ENCODE assay signal across 10 cellular contexts in the genomic region with DNA sequence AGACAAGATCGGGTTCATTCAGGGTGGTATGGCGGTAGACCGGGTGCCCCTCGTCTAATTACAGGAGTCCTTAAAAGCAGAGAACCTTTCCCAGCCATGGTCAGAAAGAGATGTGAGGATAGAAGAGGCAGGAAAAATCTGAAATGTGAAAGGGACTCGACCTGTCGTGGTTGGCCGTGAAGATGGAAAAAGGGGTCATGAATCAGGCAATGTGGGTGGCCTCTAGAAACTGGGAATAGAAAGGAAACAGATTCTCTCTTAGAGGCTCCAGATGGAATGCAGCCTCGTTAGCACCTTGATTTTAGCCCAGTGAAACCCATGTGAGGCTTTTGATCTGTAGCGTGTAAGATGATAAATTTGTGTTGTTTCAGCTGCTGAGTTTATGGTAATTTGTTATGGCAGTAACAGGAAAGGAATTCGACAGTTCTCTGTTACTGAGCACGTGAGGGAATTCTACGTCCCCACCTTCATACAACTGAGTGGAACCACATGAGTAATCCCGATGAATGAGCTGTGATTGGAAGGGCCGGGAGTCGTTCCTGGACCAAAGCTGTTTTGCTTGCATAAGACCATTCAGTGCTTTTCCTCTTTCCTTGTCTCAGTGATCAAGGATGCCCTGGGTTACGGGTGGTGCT. TPM values are rescaled to one million over a fixed set of nuclear protein-coding genes. Genes with fewer than 3 reads are reported as not detected.
DNase-seq lines count a peak whose midpoint lies in the region; ATAC-seq and TF ChIP-seq lines count a peak whose summit lies in the region.
"Had no signal": no experiment of that assay in that cellular context is flagged by ENCODE, and none has a peak within 500 bp of the region (broad histone marks: within the 10 kb centered on the region; RNA-seq: fewer than 3 reads in every experiment).

No MANE protein-coding gene starts in this region.

- dilution Hi-C loops in mammary epithelial cell (cut with HindIII; ENCODE audit: low sequenced_read_pairs) = no loop called here

- no peaks in the 10 kb centered on the region for H3K9me3 ChIP-seq in mammary epithelial cell (replicated peaks; ENCODE audit: insufficient read depth, low read length)

- no peak overlapping the region for H3K9ac ChIP-seq in mammary epithelial cell (ENCODE audit: insufficient read depth, low read length)

- H3K4me3 ChIP-seq in AG09309 (ENCODE audit: control insufficient read depth, low read depth, low read length) (no peak overlapping the region), mammary epithelial cell (replicated peaks in 1 of 3; ENCODE audit: insufficient read depth in 1 of 3, low read depth in 2 of 3, low read length in 3 of 3) (no peak overlapping the region)

- no peak for ATAC-seq in GM19397 (IDR thresholded peaks at IDR 0.05; ENCODE audit: unreplicated experiment)

- CTCF ChIA-PET in mammary epithelial cell (lab: Charles Lee; ENCODE audit: low non-redundant PET) = no interaction called here

- H4K20me1 ChIP-seq in mammary epithelial cell (ENCODE audit: insufficient read depth, low read length) = no peaks in the 10 kb centered on the region

- no peak for TF ChIP-seq EP300 in Ishikawa (IDR thresholded peaks at IDR 0.05; ENCODE audit: borderline replicate concordance)

- H3K79me2 ChIP-seq in mammary epithelial cell (ENCODE audit: insufficient read depth, low read length) = no peaks in the 10 kb centered on the region

- peak; percentile 69 for DNase-seq in AG09309 (ENCODE audit: low read depth)
- peak; percentile 63 for DNase-seq in mammary epithelial cell
- peak; percentile 78 for DNase-seq in left kidney (ENCODE audit: low read depth, low spot score)
- DNase-seq in Kasumi-1 (lab: John Stamatoyannopoulos, UW) = no peak
- DNase-seq in stimulated activated CD8-positive, alpha-beta memory T cell treated with anti-CD3 and anti-CD28 coated beads, Interleukin-4, amount 100 ng/mL, for 48 hours = no peak
- DNase-seq in NCI-H345 treated with DMSO at 0.1 percent for 48 hours (lab: John Stamatoyannopoulos, UW; ENCODE audit: unreplicated experiment) = no peak
- DNase-seq: activated CD8-positive, alpha-beta memory T cell treated with anti-CD3 and anti-CD28 coated beads, Interleukin-2, amount 50 U/mL, for 48 hours; kidney had no signal

- no peak overlapping the region for H3K27ac ChIP-seq in mammary epithelial cell (ENCODE audit: insufficient read depth, low read depth, low read length)

- no peak overlapping the region for H2AFZ ChIP-seq in mammary epithelial cell (ENCODE audit: low read depth, low read length)

- intact Hi-C loops in mammary epithelial cell (cut with micrococcal nuclease) = no loop called here

- no peak overlapping the region for H3K4me2 ChIP-seq in mammary epithelial cell (ENCODE audit: insufficient read depth, low read depth, low read length)

- no peaks in the 10 kb centered on the region for H3K4me1 ChIP-seq in mammary epithelial cell (ENCODE audit: insufficient read depth, low read length)

- no peaks in the 10 kb centered on the region for H3K36me3 ChIP-seq in mammary epithelial cell (ENCODE audit: insufficient read depth, low read length)

- WGBS in mammary epithelial cell (ENCODE audit: low coverage, missing lambda C conversion rate) = 65% methylated on average over 16 of the region's 16 CpGs

- no peak for TF ChIP-seq CTCF in AG09309 (IDR thresholded peaks at IDR 0.05; ENCODE audit: control insufficient read depth, insufficient read depth, low read depth, low read length, missing control alignments)
- no peak for TF ChIP-seq CTCF in mammary epithelial cell (conservative IDR thresholded peaks at IDR 0.05 in 1 of 2, IDR thresholded peaks at IDR 0.05 in 1 of 2; ENCODE audit: extremely low read depth in 1 of 2, insufficient read depth in 1 of 2, low read depth in 1 of 2, low read length in 2 of 2)

- no peaks in the 10 kb centered on the region for H3K27me3 ChIP-seq in mammary epithelial cell (ENCODE audit: insufficient read depth, low read length)

- no TSS peak for BruUV-seq in mammary epithelial cell (replicated peaks; lab: Mats Ljungman, UMichigan)

- no peak for TF ChIP-seq RAD21 in Ishikawa (IDR thresholded peaks at IDR 0.05; ENCODE audit: low read depth)

- in situ Hi-C loops in mammary epithelial cell (cut with MboI; ENCODE audit: low sequenced_read_pairs in 2 of 2) = loop anchor here in 1 of 2 donors (10.0 kb wide), 1 partner anchor 188 kb away; no protein-coding TSS in a partner anchor

TF ChIP-seq in Ishikawa, 13 proteins besides CTCF, POLR2A, EP300 and RAD21:
- TF ChIP-seq CEBPB (IDR thresholded peaks at IDR 0.05) = no peak
- TF ChIP-seq ZBTB7A (IDR thresholded peaks at IDR 0.05; ENCODE audit: low read depth) = no peak
- TF ChIP-seq MAX (IDR thresholded peaks at IDR 0.05) = 0 out of 2 replicates have a peak, but pooled peaks have one; percentile 30
- TF ChIP-seq, protein P1, sequence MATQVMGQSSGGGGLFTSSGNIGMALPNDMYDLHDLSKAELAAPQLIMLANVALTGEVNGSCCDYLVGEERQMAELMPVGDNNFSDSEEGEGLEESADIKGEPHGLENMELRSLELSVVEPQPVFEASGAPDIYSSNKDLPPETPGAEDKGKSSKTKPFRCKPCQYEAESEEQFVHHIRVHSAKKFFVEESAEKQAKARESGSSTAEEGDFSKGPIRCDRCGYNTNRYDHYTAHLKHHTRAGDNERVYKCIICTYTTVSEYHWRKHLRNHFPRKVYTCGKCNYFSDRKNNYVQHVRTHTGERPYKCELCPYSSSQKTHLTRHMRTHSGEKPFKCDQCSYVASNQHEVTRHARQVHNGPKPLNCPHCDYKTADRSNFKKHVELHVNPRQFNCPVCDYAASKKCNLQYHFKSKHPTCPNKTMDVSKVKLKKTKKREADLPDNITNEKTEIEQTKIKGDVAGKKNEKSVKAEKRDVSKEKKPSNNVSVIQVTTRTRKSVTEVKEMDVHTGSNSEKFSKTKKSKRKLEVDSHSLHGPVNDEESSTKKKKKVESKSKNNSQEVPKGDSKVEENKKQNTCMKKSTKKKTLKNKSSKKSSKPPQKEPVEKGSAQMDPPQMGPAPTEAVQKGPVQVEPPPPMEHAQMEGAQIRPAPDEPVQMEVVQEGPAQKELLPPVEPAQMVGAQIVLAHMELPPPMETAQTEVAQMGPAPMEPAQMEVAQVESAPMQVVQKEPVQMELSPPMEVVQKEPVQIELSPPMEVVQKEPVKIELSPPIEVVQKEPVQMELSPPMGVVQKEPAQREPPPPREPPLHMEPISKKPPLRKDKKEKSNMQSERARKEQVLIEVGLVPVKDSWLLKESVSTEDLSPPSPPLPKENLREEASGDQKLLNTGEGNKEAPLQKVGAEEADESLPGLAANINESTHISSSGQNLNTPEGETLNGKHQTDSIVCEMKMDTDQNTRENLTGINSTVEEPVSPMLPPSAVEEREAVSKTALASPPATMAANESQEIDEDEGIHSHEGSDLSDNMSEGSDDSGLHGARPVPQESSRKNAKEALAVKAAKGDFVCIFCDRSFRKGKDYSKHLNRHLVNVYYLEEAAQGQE (IDR thresholded peaks at IDR 0.05; ENCODE audit: low read depth) = no peak
- TF ChIP-seq TAF1 (IDR thresholded peaks at IDR 0.05; ENCODE audit: low read depth) = no peak
- TF ChIP-seq NFIC (IDR thresholded peaks at IDR 0.05) = no peak
- TF ChIP-seq CREB1 (IDR thresholded peaks at IDR 0.05; ENCODE audit: low read depth) = no peak
- TF ChIP-seq, protein P2, sequence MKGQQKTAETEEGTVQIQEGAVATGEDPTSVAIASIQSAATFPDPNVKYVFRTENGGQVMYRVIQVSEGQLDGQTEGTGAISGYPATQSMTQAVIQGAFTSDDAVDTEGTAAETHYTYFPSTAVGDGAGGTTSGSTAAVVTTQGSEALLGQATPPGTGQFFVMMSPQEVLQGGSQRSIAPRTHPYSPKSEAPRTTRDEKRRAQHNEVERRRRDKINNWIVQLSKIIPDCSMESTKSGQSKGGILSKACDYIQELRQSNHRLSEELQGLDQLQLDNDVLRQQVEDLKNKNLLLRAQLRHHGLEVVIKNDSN (IDR thresholded peaks at IDR 0.05) = peak; percentile 70
- TF ChIP-seq TEAD4 (IDR thresholded peaks at IDR 0.05) = no peak; the same call in 1 of the 2 replicates

RNA-seq across cellular contexts. Expression of gene CA11, which starts 11.0 kb away (rescaled TPM):
- 1 to 10 TPM; 3.0 to 3.5 TPM for total RNA-seq in mammary epithelial cell
- 1.3 TPM for polyA plus RNA-seq in mammary epithelial cell
- polyA minus RNA-seq in mammary epithelial cell = not detected

RNA-seq across cellular contexts. Expression of gene NTN5, which starts 15.9 kb away (rescaled TPM):
- total RNA-seq in mammary epithelial cell = under 1 TPM; 0.16 to 0.33 TPM
- 0.03 TPM for polyA plus RNA-seq in mammary epithelial cell
- not detected for polyA minus RNA-seq in mammary epithelial cell

RNA-seq across cellular contexts. Expression of gene DBP, which starts 19.8 kb away (rescaled TPM):
- total RNA-seq in mammary epithelial cell = 1 to 10 TPM in 1 of 2 donors, under 1 TPM in 1; 0.73 to 2.2 TPM
- polyA plus RNA-seq in mammary epithelial cell = 0.69 TPM
- polyA minus RNA-seq in mammary epithelial cell = not detected

RNA-seq across cellular contexts. Expression of gene SPHK2, which starts 37.7 kb away (rescaled TPM):
- 10 to 100 TPM in 1 of 2 donors, 1 to 10 TPM in 1; 4.0 to 15.7 TPM for total RNA-seq in mammary epithelial cell
- 6.0 TPM for polyA plus RNA-seq in mammary epithelial cell
- polyA minus RNA-seq in mammary epithelial cell = 0.47 TPM

RNA-seq across cellular contexts. Expression of gene RPL18, which starts 38.0 kb away (rescaled TPM):
- 1,000 to 10,000 TPM; 1,261 to 1,652 TPM for total RNA-seq in mammary epithelial cell
- polyA plus RNA-seq in mammary epithelial cell = 2,143 TPM
- polyA minus RNA-seq in mammary epithelial cell = 987 TPM

Comparison
In these comparisons a context has a peak if more than half of its experiments do, and no peak if none do; other contexts are left out.
1. DNase-seq: peak in AG09309 (single experiment), mammary epithelial cell (single experiment) and left kidney (single experiment); none in Kasumi-1 (0 of 2), stimulated activated CD8-positive, alpha-beta memory T cell treated with anti-CD3 and anti-CD28 coated beads, Interleukin-4, amount 100 ng/mL, for 48 hours (single experiment) and NCI-H345 treated with DMSO at 0.1 percent for 48 hours (single experiment).